In genomic region chr2:108084311-108084710, GRCh38 we compare ENCODE assay signal across 30 cellular contexts.
"Had no signal": no experiment of that assay in that cellular context is flagged by ENCODE, and none has a peak within 500 bp of the region (broad histone marks: within the 10 kb centered on the region; RNA-seq: fewer than 3 reads in every experiment).

No MANE protein-coding gene starts in this region.

- H3K27me3 ChIP-seq: adrenal gland, ascending aorta, body of pancreas, brain microvascular endothelial cell, breast epithelium, cardiac muscle cell, colonic mucosa had no signal

- H3K9me3 ChIP-seq: adrenal gland, ascending aorta, body of pancreas, colonic mucosa had no signal

- H3K4me1 ChIP-seq: adrenal gland, ascending aorta, body of pancreas, breast epithelium, colonic mucosa had no signal

- ATAC-seq: activated naive CD4-positive, alpha-beta T cell treated with anti-CD3 and anti-CD28 coated beads, Interleukin-2, amount 50 U/mL, for 72 hours; activated naive CD8-positive, alpha-beta T cell treated with anti-CD3 and anti-CD28 coated beads, Interleukin-2, amount 50 U/mL, for 24 hours; activated T-cell treated with anti-CD3 and anti-CD28 coated beads, Interleukin-2, amount 50 U/mL, for 72 hours; activated T-helper 17 cell treated with anti-CD3 and anti-CD28 coated beads, Interleukin-2, amount 50 U/mL, for 72 hours; body of pancreas had no signal

- DNase-seq: activated effector memory CD4-positive, alpha-beta T cell treated with anti-CD3 and anti-CD28 coated beads, Interleukin-2, amount 50 U/mL, for 16 hours; activated effector memory CD4-positive, alpha-beta T cell treated with Interleukin-2 at 50 U/mL for 16 hours; activated gamma-delta T cell; activated gamma-delta T cell treated with Interleukin-2 at 50 U/mL for 16 hours; activated naive CD4-positive, alpha-beta T cell; activated naive CD4-positive, alpha-beta T cell treated with anti-CD3 and anti-CD28 coated beads for 36 hours; activated naive CD4-positive, alpha-beta T cell treated with anti-CD3 and anti-CD28 coated beads, Interleukin-2, amount 10 ng/mL, durations not matched to agents 7 days and 5 days; activated naive CD4-positive, alpha-beta T cell treated with anti-CD3 and anti-CD28 coated beads, Interleukin-2, amount 50 U/mL, for 16 hours; activated naive CD4-positive, alpha-beta T cell treated with Interleukin-2 at 50 U/mL for 16 hours; activated naive CD8-positive, alpha-beta T cell treated with anti-CD3 and anti-CD28 coated beads for 36 hours; activated naive CD8-positive, alpha-beta T cell treated with anti-CD3 and anti-CD28 coated beads, Interleukin-2, amount 10 ng/mL, durations not matched to agents 7 days and 5 days; activated naive CD8-positive, alpha-beta T cell treated with anti-CD3 and anti-CD28 coated beads, Interleukin-2, amount 50 U/mL, for 24 hours; activated T-cell treated with anti-CD3 and anti-CD28 coated beads, Interleukin-2, amount 50 U/mL, for 48 hours; activated T-cell treated with anti-CD3 and anti-CD28 coated beads, Interleukin-2, amount 50 U/mL, for 72 hours; adrenal gland; amniotic stem cell; amygdala; anterior cingulate cortex; aorta; body of pancreas; brain microvascular endothelial cell; caudate nucleus; central memory CD4-positive, alpha-beta T cell; cerebellar nuclear complex; colonic mucosa had no signal

- H3K27ac ChIP-seq: adrenal gland, ascending aorta, body of pancreas, brain microvascular endothelial cell, breast epithelium, cardiac muscle cell, colonic mucosa had no signal

- H3K4me3 ChIP-seq: adrenal gland, ascending aorta, body of pancreas, breast epithelium, cardiac muscle cell, colonic mucosa had no signal

- H3K36me3 ChIP-seq: adrenal gland, ascending aorta, brain microvascular endothelial cell, breast epithelium, cardiac muscle cell, colonic mucosa had no signal
